ENCODE assay signal across 11 cellular contexts in the genomic region with DNA sequence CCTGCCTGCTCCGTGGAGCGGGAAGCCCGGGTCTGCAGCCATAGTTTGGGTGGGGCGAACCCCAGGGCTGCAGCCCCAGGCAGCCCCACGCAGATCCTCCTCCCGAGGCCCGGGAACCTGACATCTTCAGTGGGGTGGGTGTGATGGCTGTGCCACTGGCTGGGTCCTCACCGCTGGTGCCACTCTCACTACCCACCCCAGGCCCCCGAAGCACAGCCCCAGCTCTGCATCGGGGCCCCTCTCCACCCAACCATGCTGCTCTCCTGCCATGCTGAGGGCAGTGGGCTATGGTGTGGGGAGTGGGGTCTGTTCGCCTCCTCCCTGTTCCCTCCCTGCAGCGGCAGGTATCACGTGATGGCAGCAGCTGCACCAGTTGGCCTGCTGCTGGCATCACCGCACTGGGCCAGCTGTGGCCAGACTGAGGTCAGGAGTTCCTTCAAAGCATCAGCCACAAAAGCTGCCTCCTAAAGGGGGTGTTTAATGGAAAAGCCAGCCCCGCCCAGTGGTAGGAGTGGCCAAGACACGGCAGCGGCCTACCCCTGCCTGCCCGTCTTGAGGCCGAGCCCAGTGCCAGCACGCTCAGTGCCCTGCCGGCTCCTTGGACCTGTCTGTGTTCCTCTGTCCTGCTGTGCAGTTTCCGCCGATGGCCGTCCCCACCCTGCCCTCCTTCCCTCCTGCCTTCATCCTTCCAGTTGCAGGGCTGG. TPM values are rescaled to one million over a fixed set of nuclear protein-coding genes. Genes with fewer than 3 reads are reported as not detected.
DNase-seq lines count a peak whose midpoint lies in the region; ATAC-seq and TF ChIP-seq lines count a peak whose summit lies in the region.
"Had no signal": no experiment of that assay in that cellular context is flagged by ENCODE, and none has a peak within 500 bp of the region (broad histone marks: within the 10 kb centered on the region; RNA-seq: fewer than 3 reads in every experiment).

No MANE protein-coding gene starts in this region.

- no peak overlapping the region for H3K27ac Mint-ChIP-seq in mesothelial cell of epicardium
- H3K27ac Mint-ChIP-seq: activated naive CD4-positive, alpha-beta T cell treated with anti-CD3 and anti-CD28 coated beads, Interleukin-2, amount 50 U/mL, for 72 hours had no signal

- 0 out of 2 replicates have a peak, but pooled peaks cover 3% of the 10 kb centered on the region for H4K20me1 ChIP-seq in Karpas-422 (ENCODE audit: insufficient read depth, low read depth, low read length)

- no peak for TF ChIP-seq CTCF in mesothelial cell of epicardium (IDR thresholded peaks at IDR 0.05; ENCODE audit: unreplicated experiment)

- H3K27me3 Mint-ChIP-seq in mesothelial cell of epicardium (ENCODE audit: low read depth), result no peaks in the 10 kb centered on the region

- H3K4me2 ChIP-seq in Karpas-422 (ENCODE audit: low read depth, low read length, poor library complexity, severe bottlenecking), result no peak overlapping the region

- H3K36me3 ChIP-seq in Karpas-422 (ENCODE audit: insufficient read depth, low read length), result no peaks in the 10 kb centered on the region

- no peak overlapping the region for H3K9ac ChIP-seq in Karpas-422 (ENCODE audit: low read length)

- no peaks in the 10 kb centered on the region for H3K9me3 ChIP-seq in Karpas-422 (ENCODE audit: low read length)

- peaks cover 4% of the 10 kb centered on the region for H3K36me3 Mint-ChIP-seq in mesothelial cell of epicardium

- DNase-seq in Karpas-422 (peak; percentile 56), caudate nucleus (lab: John Stamatoyannopoulos, UW) (peak in 58 of 61 donors; percentile 14 to 86 (median 62)), iris pigment epithelial cell (ENCODE audit: low read depth) (peak; percentile 35), sciatic nerve (ENCODE audit: low spot score) (no peak), mesothelial cell of epicardium (ENCODE audit: low spot score in 2 of 2, unreplicated experiment in 2 of 2) (no peak), OCI-M2 (lab: John Stamatoyannopoulos, UW; ENCODE audit: unreplicated experiment) (no peak), EL (no peak)
- DNase-seq: DND-41, NCI-H146 had no signal

- H3K4me3 Mint-ChIP-seq in mesothelial cell of epicardium, result no peak overlapping the region

- H3K9me3 Mint-ChIP-seq in mesothelial cell of epicardium, result no peaks in the 10 kb centered on the region
- H3K9me3 Mint-ChIP-seq: activated naive CD4-positive, alpha-beta T cell treated with anti-CD3 and anti-CD28 coated beads, Interleukin-2, amount 50 U/mL, for 72 hours had no signal

- peaks cover 12% of the 10 kb centered on the region; the same call in 1 of the 2 replicates for H3K79me2 ChIP-seq in Karpas-422 (ENCODE audit: low read length)

- no peak overlapping the region for H3K27ac ChIP-seq in Karpas-422 (ENCODE audit: low read length)
- peak overlapping the region; percentile 81 for H3K27ac ChIP-seq in caudate nucleus (ENCODE audit: low read depth, low read length)

- no peak overlapping the region for H2AFZ ChIP-seq in Karpas-422 (ENCODE audit: low read length)

- H3K9me2 ChIP-seq in Karpas-422 (replicated peaks; ENCODE audit: insufficient read depth, low read length), result no peaks in the 10 kb centered on the region

- H3K27me3 ChIP-seq in Karpas-422 (ENCODE audit: low read length), result no peaks in the 10 kb centered on the region

- H3K4me3 ChIP-seq in Karpas-422 (ENCODE audit: low read length), result no peak overlapping the region

- no peaks in the 10 kb centered on the region for H3K4me1 ChIP-seq in Karpas-422 (ENCODE audit: low read length)

- intact Hi-C loops in sciatic nerve (cut with DNase I), result no loop called here

- no peaks in the 10 kb centered on the region for H3K4me1 Mint-ChIP-seq in mesothelial cell of epicardium

- ATAC-seq in sciatic nerve (peak; percentile 73), HG02981 (IDR thresholded peaks at IDR 0.05; ENCODE audit: unreplicated experiment) (no peak)

RNA-seq across cellular contexts. Expression of a gene that starts 10.8 kb away (rescaled TPM):
- 15.7 and 21.1 TPM in 2 replicates for total RNA-seq in Karpas-422 (2014; rRNA removed; shearing (Covaris generic); ENCODE audit: low replicate concordance)
- total RNA-seq in sciatic nerve (18.2 TPM), mesothelial cell of epicardium (21.0 to 24.1 TPM (median 23.5 TPM) in 3 replicates)

RNA-seq across cellular contexts. Expression of a gene that starts 26.9 kb away (rescaled TPM):
- total RNA-seq in Karpas-422 (2014; rRNA removed; shearing (Covaris generic); ENCODE audit: low replicate concordance), result 1.4 and 2.8 TPM in 2 replicates
- 2.1 TPM for total RNA-seq in sciatic nerve
- 7.5 to 7.7 TPM (median 7.6 TPM) in 3 replicates for total RNA-seq in mesothelial cell of epicardium

RNA-seq across cellular contexts. Expression of a gene that starts 59.3 kb away (rescaled TPM):
- 127 and 133 TPM in 2 replicates for total RNA-seq in Karpas-422 (2014; rRNA removed; shearing (Covaris generic); ENCODE audit: low replicate concordance)
- total RNA-seq in sciatic nerve, result 931 TPM
- 832 to 854 TPM (median 837 TPM) in 3 replicates for total RNA-seq in mesothelial cell of epicardium

Comparison
In these comparisons a context has a peak if more than half of its experiments do, and no peak if none do; other contexts are left out.
1. DNase-seq: peak in Karpas-422 (single experiment), caudate nucleus (58 of 61) and iris pigment epithelial cell (single experiment); none in sciatic nerve (single experiment), mesothelial cell of epicardium (0 of 2), OCI-M2 (single experiment) and EL (single experiment).